9 cellular contexts compared by ENCODE assay signal in genomic region chr15:56821721-56822425, GRCh38.
DNase-seq lines count a peak whose midpoint lies in the region; ATAC-seq and TF ChIP-seq lines count a peak whose summit lies in the region.
"Had no signal": no experiment of that assay in that cellular context is flagged by ENCODE, and none has a peak within 500 bp of the region (broad histone marks: within the 10 kb centered on the region; RNA-seq: fewer than 3 reads in every experiment).

No MANE protein-coding gene starts in this region.

- no peaks in the 10 kb centered on the region for H3K36me3 ChIP-seq in A673 (ENCODE audit: insufficient read depth, low read length, poor library complexity, severe bottlenecking)
- H3K36me3 ChIP-seq in neural progenitor cell = no peaks in the 10 kb centered on the region
- H3K36me3 ChIP-seq in aorta (ENCODE audit: control insufficient read depth in 1 of 2, insufficient read depth in 2 of 2, low read length in 1 of 2) = peaks cover 0 to 2% of the 10 kb centered on the region in 2 donors
- H3K36me3 ChIP-seq: neutrophil had no signal

- H3K27ac Mint-ChIP-seq in neural progenitor cell = no peak overlapping the region

- DNase-seq in A673 (ENCODE audit: low spot score) = peak; percentile 77
- peak; percentile 42 for DNase-seq in GM13977 (ENCODE audit: low spot score)
- DNase-seq in NCI-H82 treated with DMSO at 0.1 percent for 48 hours (lab: John Stamatoyannopoulos, UW; ENCODE audit: unreplicated experiment) = peak; percentile 7
- DNase-seq in activated T-cell treated with anti-CD3 and anti-CD28 coated beads, Interleukin-2, amount 50 U/mL, for 48 hours = peak; percentile 67 to 70
- DNase-seq in fibroblast of peridontal ligament (ENCODE audit: extremely low read depth) = peak; percentile 78
- DNase-seq in neural progenitor cell (ENCODE audit: low spot score) = peak; percentile 69
- DNase-seq in aorta = peak; percentile 68 to 78

- TF ChIP-seq CTCF in A673 (conservative IDR thresholded peaks at IDR 0.05; ENCODE audit: low read depth, low read length) = peak; percentile 73
- peak; percentile 75 for TF ChIP-seq CTCF in GM13977 (IDR thresholded peaks at IDR 0.05; ENCODE audit: extremely low read depth, insufficient read depth, missing control alignments)
- peak; percentile 74 for TF ChIP-seq CTCF in neural progenitor cell (IDR thresholded peaks at IDR 0.05)

- in situ Hi-C loops in GM13977 (cut with MboI; ENCODE audit: low pct_unique_long_range_greater_than_20kb, low sequenced_read_pairs, unreplicated experiment) = no loop called here

- no peaks in the 10 kb centered on the region for H4K20me1 ChIP-seq in neural progenitor cell (ENCODE audit: low read depth)

- CTCF ChIA-PET in A673 (lab: Charles Lee) = interaction anchor here (0.5 to 0.8 kb wide), 3 partner anchors 48 to 706 kb away, joined by 4 to 9 read pairs (median 6); no protein-coding TSS in a partner anchor

- no peak overlapping the region for H3K27ac ChIP-seq in A673 (ENCODE audit: low read depth, low read length, poor library complexity, severe bottlenecking)
- H3K27ac ChIP-seq in neural progenitor cell = no peak overlapping the region
- no peak overlapping the region for H3K27ac ChIP-seq in aorta (ENCODE audit: low read depth in 1 of 2, low read length in 2 of 2)
- H3K27ac ChIP-seq: neutrophil had no signal

- no peak overlapping the region for H3K4me2 ChIP-seq in neural progenitor cell

- H3K27me3 ChIP-seq in A673 (replicated peaks; ENCODE audit: insufficient read depth, low read depth, low read length, poor library complexity) (no peaks in the 10 kb centered on the region), neural progenitor cell (no peaks in the 10 kb centered on the region), aorta (ENCODE audit: control insufficient read depth in 1 of 2, insufficient read depth in 2 of 2, low read length in 1 of 2) (no peaks in the 10 kb centered on the region)
- H3K27me3 ChIP-seq: neutrophil had no signal

- H3K9me3 Mint-ChIP-seq in neural progenitor cell = no peaks in the 10 kb centered on the region

- H3K4me3 ChIP-seq in A673 (ENCODE audit: low read depth, low read length, poor library complexity, severe bottlenecking) (no peak overlapping the region), neural progenitor cell (no peak overlapping the region), aorta (ENCODE audit: low read length in 2 of 2) (no peak overlapping the region)

- H3K4me1 Mint-ChIP-seq in neural progenitor cell = peaks cover 13% of the 10 kb centered on the region

- no peaks in the 10 kb centered on the region for H3K27me3 Mint-ChIP-seq in neural progenitor cell (ENCODE audit: insufficient read depth, low read depth)

- H3K79me2 ChIP-seq in neural progenitor cell (ENCODE audit: low read depth) = no peaks in the 10 kb centered on the region

- H3K9me3 ChIP-seq in A673 (ENCODE audit: low read depth, low read length, poor library complexity, severe bottlenecking) (no peaks in the 10 kb centered on the region), neural progenitor cell (ENCODE audit: low read depth) (no peaks in the 10 kb centered on the region), aorta (ENCODE audit: control insufficient read depth, low read length) (no peaks in the 10 kb centered on the region)
- H3K9me3 ChIP-seq: neutrophil had no signal

- ATAC-seq in HG03108 (IDR thresholded peaks at IDR 0.05; ENCODE audit: unreplicated experiment) = peak; percentile 69
- peak; percentile 63 for ATAC-seq in aorta (ENCODE audit: low FRiP score)

- BruUV-seq in A673 (replicated peaks; lab: Mats Ljungman, UMichigan) = no TSS peak

- POLR2A ChIA-PET in A673 (lab: Charles Lee; ENCODE audit: low non-redundant PET) = interaction anchor here (0.6 kb wide), 1 partner anchor 17 kb away, joined by 3 read pairs; no protein-coding TSS in a partner anchor

- WGBS in aorta, 2 donors = 23 to 29% methylated on average over 3 of the region's 3 CpGs

- no peak overlapping the region for H3K9ac ChIP-seq in neural progenitor cell

- H3K4me1 ChIP-seq in A673 (ENCODE audit: insufficient read depth, low read length, poor library complexity, severe bottlenecking) (peaks cover 39% of the 10 kb centered on the region), neural progenitor cell (peaks cover 7% of the 10 kb centered on the region), aorta (ENCODE audit: control insufficient read depth in 1 of 2, insufficient read depth in 2 of 2, low read length in 2 of 2) (peaks cover 0 to 3% of the 10 kb centered on the region in 2 donors)

- intact Hi-C loops in A673 (cut with micrococcal nuclease; ENCODE audit: unreplicated experiment) = loop anchor here (2.0 to 10.0 kb wide), 3 partner anchors 325 to 393 kb away; no protein-coding TSS in a partner anchor
- intact Hi-C loops in aorta (cut with DNase I) = loop anchor here (10.0 kb wide), 3 partner anchors 63 to 483 kb away; no protein-coding TSS in a partner anchor

- H3K4me3 Mint-ChIP-seq in neural progenitor cell = no peak overlapping the region

- peak overlapping the region; percentile 88 for H2AFZ ChIP-seq in neural progenitor cell (replicated peaks)

- H3K36me3 Mint-ChIP-seq in neural progenitor cell = no peaks in the 10 kb centered on the region

- no peaks in the 10 kb centered on the region for H3F3A ChIP-seq in neural progenitor cell (ENCODE audit: low read depth)

Comparison
In these comparisons a context has a peak if more than half of its experiments do, and no peak if none do; other contexts are left out.
1. DNase-seq: peak in every context shown above with its lines; median percentile 78 in fibroblast of peridontal ligament; 77 in A673; 73 in aorta; 69 in neural progenitor cell; 68 in activated T-cell treated with anti-CD3 and anti-CD28 coated beads, Interleukin-2, amount 50 U/mL, for 48 hours; 42 in GM13977; 7 in NCI-H82 treated with DMSO at 0.1 percent for 48 hours.